Comparison of ENCODE assay signal across 14 cellular contexts in the genomic region with DNA sequence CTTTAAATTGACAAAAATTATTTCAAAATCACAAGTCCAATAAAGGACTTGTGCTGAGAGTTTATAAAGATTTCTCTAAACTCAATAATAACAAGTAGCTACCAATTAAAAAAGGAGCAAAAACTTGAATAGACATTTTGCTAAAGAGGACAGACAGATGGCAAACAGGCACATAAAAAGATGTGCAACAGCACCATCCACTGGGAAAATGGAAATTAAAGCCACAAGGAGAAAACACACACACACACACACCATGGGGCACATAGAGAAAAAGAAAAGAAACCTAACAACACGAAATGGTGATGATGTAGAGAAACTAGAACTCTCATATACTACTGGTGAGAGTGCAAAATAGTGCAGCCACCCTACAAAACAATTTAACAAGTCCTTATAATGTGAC. TPM values are rescaled to one million over a fixed set of nuclear protein-coding genes. Genes with fewer than 3 reads are reported as not detected.
A peak's percentile ranks its signal among the peaks of the same experiment; 100 is the strongest.
DNase-seq lines count a peak whose midpoint lies in the region; ATAC-seq and TF ChIP-seq lines count a peak whose summit lies in the region.
"Had no signal": no experiment of that assay in that cellular context is flagged by ENCODE, and none has a peak within 500 bp of the region (broad histone marks: within the 10 kb centered on the region; RNA-seq: fewer than 3 reads in every experiment).

No MANE protein-coding gene starts in this region.

- TF ChIP-seq POLR2A in breast epithelium (IDR thresholded peaks at IDR 0.05) = no peak
- no peak for TF ChIP-seq POLR2A in esophagus muscularis mucosa (IDR thresholded peaks at IDR 0.05; ENCODE audit: low read depth)

- H3K9me3 ChIP-seq in breast epithelium = no peaks in the 10 kb centered on the region
- H3K9me3 ChIP-seq in Loucy (ENCODE audit: insufficient read depth, low read depth, low read length) = 0 out of 2 replicates have a peak, but pooled peaks cover 3% of the 10 kb centered on the region
- H3K9me3 ChIP-seq in PC-3 (ENCODE audit: low read length) = no peaks in the 10 kb centered on the region
- H3K9me3 ChIP-seq in esophagus muscularis mucosa = peaks cover 0 to 13% (median 2%) of the 10 kb centered on the region in 4 donors
- H3K9me3 ChIP-seq: BE2C had no signal

- H3K4me2 ChIP-seq in Loucy (ENCODE audit: low read depth, low read length, poor library complexity, severe bottlenecking) = no peak overlapping the region
- H3K4me2 ChIP-seq in PC-3 (ENCODE audit: low read length) = no peak overlapping the region

- H3K4me3 Mint-ChIP-seq in MCF 10A (ENCODE audit: unreplicated experiment) = no peak overlapping the region
- H3K4me3 Mint-ChIP-seq: CD4-positive, alpha-beta memory T cell had no signal

- no peak for ATAC-seq in PC-3
- ATAC-seq in GM21723 (IDR thresholded peaks at IDR 0.05; ENCODE audit: unreplicated experiment) = no peak
- no peak for ATAC-seq in GM18868 (IDR thresholded peaks at IDR 0.05; ENCODE audit: unreplicated experiment)

- no TSS peak for BruUV-seq in MCF 10A (replicated peaks; lab: Mats Ljungman, UMichigan)
- no TSS peak for BruUV-seq in PC-3 (replicated peaks; lab: Mats Ljungman, UMichigan)

- peaks cover 54% of the 10 kb centered on the region for H3K27me3 Mint-ChIP-seq in MCF 10A (ENCODE audit: insufficient read depth, unreplicated experiment)

- TF ChIP-seq EP300 in esophagus muscularis mucosa (IDR thresholded peaks at IDR 0.05) = no peak

- H3K4me1 ChIP-seq in breast epithelium = no peaks in the 10 kb centered on the region
- H3K4me1 ChIP-seq in Loucy (ENCODE audit: insufficient read depth, low read length, poor library complexity, severe bottlenecking) = no peaks in the 10 kb centered on the region
- no peaks in the 10 kb centered on the region for H3K4me1 ChIP-seq in PC-3 (ENCODE audit: insufficient read depth, low read length)
- no peaks in the 10 kb centered on the region for H3K4me1 ChIP-seq in esophagus muscularis mucosa
- H3K4me1 ChIP-seq: BE2C had no signal

- TF ChIP-seq CTCF in MCF 10A (IDR thresholded peaks at IDR 0.05; ENCODE audit: unreplicated experiment) = no peak
- TF ChIP-seq CTCF in breast epithelium (IDR thresholded peaks at IDR 0.05) = no peak
- peak; percentile 37; the same call in 1 of the 2 replicates for TF ChIP-seq CTCF in Loucy (conservative IDR thresholded peaks at IDR 0.05; ENCODE audit: low read length)
- peak; percentile 24; the same call in 1 of the 2 replicates for TF ChIP-seq CTCF in PC-3 (conservative IDR thresholded peaks at IDR 0.05; ENCODE audit: low read depth, low read length)
- TF ChIP-seq CTCF in esophagus muscularis mucosa (IDR thresholded peaks at IDR 0.05) = no peak

- no peak overlapping the region for H2AFZ ChIP-seq in Loucy (ENCODE audit: low read length)
- no peak overlapping the region for H2AFZ ChIP-seq in PC-3 (ENCODE audit: low read length)
- H2AFZ ChIP-seq: GM23248 had no signal

- H3K27ac Mint-ChIP-seq in MCF 10A (ENCODE audit: low read depth, unreplicated experiment) = no peak overlapping the region
- H3K27ac Mint-ChIP-seq: CD4-positive, alpha-beta memory T cell had no signal

- H3K27me3 ChIP-seq in breast epithelium (no peaks in the 10 kb centered on the region), Loucy (ENCODE audit: insufficient read depth, low read length, poor library complexity, severe bottlenecking) (no peaks in the 10 kb centered on the region), PC-3 (ENCODE audit: low read length) (peaks cover 33% of the 10 kb centered on the region; the same call in 1 of the 2 replicates), esophagus muscularis mucosa (peaks cover 0 to 8% (median 0%) of the 10 kb centered on the region in 4 donors)
- H3K27me3 ChIP-seq: BE2C had no signal

- POLR2A ChIA-PET in MCF 10A (lab: Yijun Ruan, JAX) = interaction anchor here (0.7 to 0.8 kb wide), 2 partner anchors 20 to 32 kb away, joined by 3 to 4 read pairs; no protein-coding TSS in a partner anchor
- POLR2A ChIA-PET in PC-3 (lab: Charles Lee; ENCODE audit: unreplicated experiment) = no interaction called here

- H3K27ac ChIP-seq in breast epithelium = no peak overlapping the region
- no peak overlapping the region for H3K27ac ChIP-seq in PC-3 (ENCODE audit: low read length)
- H3K27ac ChIP-seq in esophagus muscularis mucosa (replicated peaks in 1 of 4) = no peak overlapping the region
- no peak overlapping the region for H3K27ac ChIP-seq in caudate nucleus (ENCODE audit: low read depth, low read length)
- H3K27ac ChIP-seq: C4-2B, GM23248 had no signal

- no peaks in the 10 kb centered on the region for H3K36me3 Mint-ChIP-seq in MCF 10A (ENCODE audit: insufficient read depth, unreplicated experiment)
- H3K36me3 Mint-ChIP-seq: CD4-positive, alpha-beta memory T cell had no signal

- H3K9ac ChIP-seq in Loucy (ENCODE audit: low read depth, low read length, poor library complexity, severe bottlenecking) = no peak overlapping the region
- H3K9ac ChIP-seq in PC-3 (ENCODE audit: low read length) = no peak overlapping the region
- H3K9ac ChIP-seq: GM23248 had no signal

- H4K20me1 ChIP-seq in Loucy (ENCODE audit: insufficient read depth, low read length, poor library complexity, severe bottlenecking) (no peaks in the 10 kb centered on the region), PC-3 (ENCODE audit: low read length) (no peaks in the 10 kb centered on the region)

- peaks cover 7% of the 10 kb centered on the region for H3K9me3 Mint-ChIP-seq in MCF 10A (ENCODE audit: unreplicated experiment)

- no peaks in the 10 kb centered on the region for H3K9me2 ChIP-seq in Loucy (replicated peaks; ENCODE audit: low read depth, low read length)
- H3K9me2 ChIP-seq in PC-3 (replicated peaks; ENCODE audit: low read length) = no peaks in the 10 kb centered on the region

- H3F3A ChIP-seq in Loucy (ENCODE audit: low read depth) (no peaks in the 10 kb centered on the region), PC-3 (ENCODE audit: low read length, unreplicated experiment) (no peaks in the 10 kb centered on the region)

- H3K79me2 ChIP-seq in Loucy (ENCODE audit: insufficient read depth, low read length) (no peaks in the 10 kb centered on the region), PC-3 (ENCODE audit: low read length) (no peaks in the 10 kb centered on the region)

- CTCF ChIA-PET in MCF 10A (lab: Yijun Ruan, JAX) = interaction anchor here (0.6 to 3.0 kb wide), 10 partner anchors 12 to 579 kb away, joined by 3 to 26 read pairs (median 4); partner anchors contain the start of gene SLC9A4
- CTCF ChIA-PET in PC-3 (lab: Charles Lee) = interaction anchor here (0.8 to 0.9 kb wide), 2 partner anchors 13 to 155 kb away, joined by 3 read pairs; partner anchors contain the start of gene SLC9A4

- WGBS in esophagus muscularis mucosa = 82% methylated on average over 1 of the region's 1 CpG

- H3K4me3 ChIP-seq in breast epithelium = no peak overlapping the region
- H3K4me3 ChIP-seq in Loucy (ENCODE audit: low read length, poor library complexity, severe bottlenecking) = no peak overlapping the region
- H3K4me3 ChIP-seq in PC-3 (ENCODE audit: low read length) = no peak overlapping the region
- H3K4me3 ChIP-seq in esophagus muscularis mucosa = no peak overlapping the region
- H3K4me3 ChIP-seq: GM23248 had no signal

- intact Hi-C loops in MCF 10A (cut with micrococcal nuclease) (no loop called here), breast epithelium (cut with DNase I; ENCODE audit: low total_unique reads) (no loop called here), PC-3 (cut with micrococcal nuclease) (no loop called here), esophagus muscularis mucosa (cut with DNase I) (no loop called here)

- no peaks in the 10 kb centered on the region for H3K4me1 Mint-ChIP-seq in MCF 10A (ENCODE audit: insufficient read depth, unreplicated experiment)
- H3K4me1 Mint-ChIP-seq: CD4-positive, alpha-beta memory T cell had no signal

- DNase-seq in MCF 10A (ENCODE audit: unreplicated experiment) = peak; percentile 10
- no peak for DNase-seq in breast epithelium (ENCODE audit: low spot score in 2 of 2)
- no peak for DNase-seq in PC-3
- peak; percentile 8 for DNase-seq in esophagus muscularis mucosa (ENCODE audit: extremely low spot score)
- no peak for DNase-seq in caudate nucleus (lab: John Stamatoyannopoulos, UW)
- DNase-seq: BE2C; CD4-positive, alpha-beta memory T cell; GM23248 had no signal

- no peaks in the 10 kb centered on the region for H3K36me3 ChIP-seq in breast epithelium
- H3K36me3 ChIP-seq in Loucy (ENCODE audit: insufficient read depth, low read length) = no peaks in the 10 kb centered on the region
- H3K36me3 ChIP-seq in PC-3 (ENCODE audit: low read depth, low read length) = no peaks in the 10 kb centered on the region
- no peaks in the 10 kb centered on the region for H3K36me3 ChIP-seq in esophagus muscularis mucosa
- H3K36me3 ChIP-seq: BE2C had no signal

RNA-seq across cellular contexts. Expression of gene SLC9A4, which starts 12.6 kb away (rescaled TPM):
- total RNA-seq in MCF 10A (2022) (0.07 TPM in 1 of 2 replicates, not detected in the other), breast epithelium (not detected), PC-3 (2014; rRNA removed) (0.04 TPM in 1 of 2 replicates, not detected in the other), esophagus muscularis mucosa (not detected)
- total RNA-seq: Daoy, GM23248, HT1080 had no signal

RNA-seq across cellular contexts. Expression of gene IL18RAP, which starts 37.5 kb away (rescaled TPM):
- total RNA-seq in MCF 10A (2022) (not detected in 2 replicates), breast epithelium (1 to 10 TPM; 1.4 to 2.9 (median 2.3) TPM), PC-3 (2014; rRNA removed) (not detected in 2 replicates), esophagus muscularis mucosa (10 to 100 TPM in 1 of 4 donors, under 1 TPM in 3; 0.42 to 11.3 (median 0.58) TPM)
- total RNA-seq: Daoy, GM23248, HT1080 had no signal

Comparison
In these comparisons a context has a peak if more than half of its experiments do, and no peak if none do; other contexts are left out.
1. DNase-seq: peak in MCF 10A (single experiment) and esophagus muscularis mucosa (single experiment); none in breast epithelium (0 of 2), PC-3 (single experiment) and caudate nucleus (0 of 61).
2. CTCF ChIP-seq: peak in Loucy (single experiment) and PC-3 (single experiment); none in MCF 10A (single experiment), breast epithelium (0 of 3) and esophagus muscularis mucosa (0 of 3).